In the genomic region with DNA sequence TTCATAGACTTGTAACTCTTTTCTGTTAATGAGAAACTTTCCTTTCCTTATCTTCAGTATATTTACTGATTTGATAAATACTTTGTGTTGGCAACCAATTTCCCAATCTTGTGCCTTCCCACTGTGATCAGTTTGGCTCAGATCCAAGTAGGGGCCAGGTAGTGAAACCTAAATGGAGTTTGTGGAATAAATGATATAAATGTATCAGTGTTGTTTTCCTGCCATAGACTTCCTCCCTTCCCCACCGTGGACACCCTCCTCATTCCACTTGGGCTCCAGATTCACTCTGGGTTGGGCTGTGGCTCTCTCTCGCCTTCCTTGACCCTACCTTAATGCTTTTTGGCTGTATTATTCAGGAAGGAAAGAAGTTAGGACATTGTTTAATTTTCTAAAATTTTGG, we compare ENCODE assay signal across 10 cellular contexts. TPM values are rescaled to one million over a fixed set of nuclear protein-coding genes. Genes with fewer than 3 reads are reported as not detected.
DNase-seq lines count a peak whose midpoint lies in the region; ATAC-seq and TF ChIP-seq lines count a peak whose summit lies in the region.
"Had no signal": no experiment of that assay in that cellular context is flagged by ENCODE, and none has a peak within 500 bp of the region (broad histone marks: within the 10 kb centered on the region; RNA-seq: fewer than 3 reads in every experiment).

No MANE protein-coding gene starts in this region.

- no peaks in the 10 kb centered on the region for H3K9me3 Mint-ChIP-seq in progenitor cell of endocrine pancreas (ENCODE audit: low read depth)

- TF ChIP-seq CTCF in OCI-LY3 (IDR thresholded peaks at IDR 0.05; ENCODE audit: low read depth, low read length) (no peak), esophagus muscularis mucosa (IDR thresholded peaks at IDR 0.05) (no peak), progenitor cell of endocrine pancreas (IDR thresholded peaks at IDR 0.05; ENCODE audit: unreplicated experiment) (no peak)

- intact Hi-C loops in esophagus muscularis mucosa (cut with DNase I), result loop anchor here (5.0 kb wide), 1 partner anchor 84 kb away; a partner anchor contains a TSS

- no peak overlapping the region for H3K9ac ChIP-seq in OCI-LY3 (ENCODE audit: low read length)

- H3K36me3 ChIP-seq in OCI-LY3 (replicated peaks; ENCODE audit: low read depth, low read length), result peaks cover 6% of the 10 kb centered on the region
- no peaks in the 10 kb centered on the region for H3K36me3 ChIP-seq in esophagus muscularis mucosa

- H3K4me1 ChIP-seq in OCI-LY3 (ENCODE audit: low read length) (peaks cover 13% of the 10 kb centered on the region), esophagus muscularis mucosa (peaks cover 29 to 45% (median 41%) of the 10 kb centered on the region in 4 donors)

- H3K4me1 Mint-ChIP-seq in progenitor cell of endocrine pancreas (ENCODE audit: low read depth), result peaks cover 26% of the 10 kb centered on the region

- H3K79me2 ChIP-seq in OCI-LY3 (ENCODE audit: low read length), result peaks cover 17% of the 10 kb centered on the region

- peak overlapping the region; percentile 68 for H3K4me2 ChIP-seq in OCI-LY3 (ENCODE audit: low read length)

- no peak overlapping the region for H2AFZ ChIP-seq in OCI-LY3 (ENCODE audit: low read depth, low read length)

- TF ChIP-seq POLR2A in esophagus muscularis mucosa (IDR thresholded peaks at IDR 0.05; ENCODE audit: low read depth), result no peak

- H3K27me3 Mint-ChIP-seq in progenitor cell of endocrine pancreas, result peaks cover 6% of the 10 kb centered on the region

- H3K27me3 ChIP-seq in OCI-LY3 (ENCODE audit: low read depth, low read length), result no peaks in the 10 kb centered on the region
- no peaks in the 10 kb centered on the region for H3K27me3 ChIP-seq in esophagus muscularis mucosa

- DNase-seq in DMS53 (lab: John Stamatoyannopoulos, UW) (peak; percentile 58), DMS53 treated with DMSO at 0.1 percent for 48 hours (lab: John Stamatoyannopoulos, UW; ENCODE audit: unreplicated experiment) (no peak), esophagus muscularis mucosa (ENCODE audit: extremely low spot score) (no peak), progenitor cell of endocrine pancreas (ENCODE audit: low spot score, unreplicated experiment) (no peak), LoVo (ENCODE audit: low spot score) (no peak), NOMO-1 treated with DMSO at 0.1 percent for 48 hours (lab: John Stamatoyannopoulos, UW; ENCODE audit: unreplicated experiment) (no peak)
- DNase-seq: activated naive CD4-positive, alpha-beta T cell treated with anti-CD3 and anti-CD28 coated beads, Interleukin-2, amount 50 U/mL, for 16 hours had no signal

- WGBS in esophagus muscularis mucosa, result 68% methylated on average over 2 of the region's 2 CpGs

- ATAC-seq in GM19023 (IDR thresholded peaks at IDR 0.05; ENCODE audit: unreplicated experiment), result no peak

- H4K20me1 ChIP-seq in OCI-LY3 (ENCODE audit: insufficient read depth, low read length), result no peaks in the 10 kb centered on the region

- peak overlapping the region; percentile 95 for H3K4me3 Mint-ChIP-seq in progenitor cell of endocrine pancreas (ENCODE audit: low read depth)

- TF ChIP-seq EP300 in esophagus muscularis mucosa (IDR thresholded peaks at IDR 0.05), result no peak

- H3K4me3 ChIP-seq in OCI-LY3 (ENCODE audit: low read length), result no peak overlapping the region
- H3K4me3 ChIP-seq in esophagus muscularis mucosa, result peak overlapping the region in 3 of 4 donors; percentile 76 to 78 (median 76)

- no peak overlapping the region for H3K27ac ChIP-seq in OCI-LY3 (ENCODE audit: low read length)
- peak overlapping the region; percentile 76 to 89 (median 84) for H3K27ac ChIP-seq in esophagus muscularis mucosa (replicated peaks in 1 of 4)
- H3K27ac ChIP-seq: 22Rv1 had no signal

- peak overlapping the region; percentile 97 for H3K27ac Mint-ChIP-seq in progenitor cell of endocrine pancreas

- H3K9me3 ChIP-seq in OCI-LY3 (ENCODE audit: insufficient read depth, low read length) (no peaks in the 10 kb centered on the region), esophagus muscularis mucosa (no peaks in the 10 kb centered on the region)

- H3K36me3 Mint-ChIP-seq in progenitor cell of endocrine pancreas (ENCODE audit: insufficient read depth), result peaks cover 7% of the 10 kb centered on the region

RNA-seq across cellular contexts. Expression of a gene that starts 1.3 kb away (rescaled TPM):
- total RNA-seq in esophagus muscularis mucosa (10 to 100 TPM in 1 of 4 donors, 1 to 10 TPM in 3; 2.8 to 10.4 (median 6.4) TPM), progenitor cell of endocrine pancreas (17.9 and 19.7 TPM in 2 replicates)

RNA-seq across cellular contexts. Expression of a gene that starts 15.1 kb away (rescaled TPM):
- 10 to 100 TPM; 13.1 to 39.1 (median 24.1) TPM for total RNA-seq in esophagus muscularis mucosa
- 4.7 and 6.1 TPM in 2 replicates for total RNA-seq in progenitor cell of endocrine pancreas

RNA-seq across cellular contexts. Expression of a gene that starts 48.5 kb away (rescaled TPM):
- total RNA-seq in esophagus muscularis mucosa, result 1 to 10 TPM; 4.0 to 5.7 (median 4.6) TPM
- 16.3 and 17.5 TPM in 2 replicates for total RNA-seq in progenitor cell of endocrine pancreas
